ENCODE assay signal across 17 cellular contexts in the genomic region with DNA sequence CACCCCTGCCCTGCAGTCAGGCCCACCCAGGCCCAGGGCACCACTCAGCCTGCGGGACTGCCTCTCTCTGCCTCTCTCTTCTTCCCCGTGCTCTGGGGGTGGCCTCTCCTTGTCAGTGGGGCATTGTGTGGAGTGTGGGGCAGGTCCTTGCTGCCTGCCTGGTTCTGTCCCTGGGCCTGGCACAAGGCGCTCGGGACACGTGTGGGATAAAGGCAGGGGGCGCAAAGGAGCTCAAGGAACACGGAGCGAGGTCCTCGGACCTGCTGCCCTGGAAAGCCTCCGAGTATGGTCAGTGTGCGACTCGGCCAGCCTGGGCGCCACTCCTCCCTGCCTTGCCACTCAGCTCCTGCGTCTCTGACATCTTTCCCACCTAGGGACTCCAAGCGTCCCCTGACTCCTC.
A peak's percentile ranks its signal among the peaks of the same experiment; 100 is the strongest.
DNase-seq lines count a peak whose midpoint lies in the region; ATAC-seq, FAIRE-seq and TF ChIP-seq lines count a peak whose summit lies in the region.
"Had no signal": no experiment of that assay in that cellular context is flagged by ENCODE, and none has a peak within 500 bp of the region (broad histone marks: within the 10 kb centered on the region; RNA-seq: fewer than 3 reads in every experiment).

No MANE protein-coding gene starts in this region.

- H3K4me1 ChIP-seq in DND-41 (ENCODE audit: insufficient read depth, low read length) (no peaks in the 10 kb centered on the region), HepG2 (ENCODE audit: insufficient read depth, low read length) (no peaks in the 10 kb centered on the region), psoas muscle (no peaks in the 10 kb centered on the region)
- H3K4me1 ChIP-seq: A549 had no signal

- in situ Hi-C loops in HepG2 (cut with HindIII; ENCODE audit: extremely low pct_ligation_motif_present, low pct_unique_long_range_greater_than_20kb), result no loop called here

- H3K36me3 ChIP-seq in DND-41 (ENCODE audit: insufficient read depth, low read length) (peaks cover 99% of the 10 kb centered on the region), HepG2 (replicated peaks in 1 of 2; ENCODE audit: control insufficient read depth in 1 of 2, insufficient read depth in 2 of 2, low read length in 2 of 2) (peaks cover 19 to 72% of the 10 kb centered on the region in 2 experiments), psoas muscle (ENCODE audit: insufficient read depth in 1 of 2, low read depth in 1 of 2) (peaks cover 6 to 97% of the 10 kb centered on the region in 2 donors)

- TF ChIP-seq POLR2A in HepG2 (IDR thresholded peaks at IDR 0.05; ENCODE audit: insufficient read depth in 1 of 2, low read depth in 2 of 2, low read length in 2 of 2), result no peak

- peaks cover 71% of the 10 kb centered on the region for H3K36me3 Mint-ChIP-seq in activated T-helper 2 cell treated with anti-CD3 and anti-CD28 coated beads, Interferon-gamma antibody, Interleukin-2, Interleukin-4, amounts not matched to agents 10 μg/mL and 5 μg/mL and 100 μg/mL, durations not matched to agents 14 hours and 24 hours and 36 hours (ENCODE audit: low read depth)
- peaks cover 14% of the 10 kb centered on the region for H3K36me3 Mint-ChIP-seq in HFFc6 (ENCODE audit: low read depth)

- DNase-seq in DND-41 (no peak), HepG2 (ENCODE audit: low spot score) (no peak), psoas muscle (peak; percentile 14 to 32), HCEC 1CT (no peak), HFFc6 (no peak), DMS79 treated with DMSO at 0.1 percent for 48 hours (lab: John Stamatoyannopoulos, UW) (no peak)
- no peak for DNase-seq in activated T-helper 2 cell treated with anti-CD3 and anti-CD28 coated beads, Interferon-gamma antibody, Interleukin-2, Interleukin-4, amounts not matched to agents 10 μg/mL and 5 μg/mL and 100 μg/mL, durations not matched to agents 14 hours and 24 hours and 36 hours (ENCODE audit: low spot score)
- DNase-seq: COR-L47, DMS153, MG63, NCI-H1092 treated with DMSO at 0.1 percent for 48 hours, NCI-H1694 treated with DMSO at 0.1 percent for 48 hours, NCI-H748 treated with DMSO at 0.1 percent for 48 hours had no signal

- no peak overlapping the region for H2AFZ ChIP-seq in DND-41 (ENCODE audit: low read depth, low read length)
- no peak overlapping the region for H2AFZ ChIP-seq in HepG2 (ENCODE audit: low read length)

- TF ChIP-seq RAD21 in HepG2 (CRISPR knock-in tag; IDR thresholded peaks at IDR 0.05), result no peak

- CTCF ChIA-PET in HepG2 (lab: Yijun Ruan, JAX; ENCODE audit: low intra/inter-chr PET ratio, low total read pairs), result no interaction called here

- no peaks in the 10 kb centered on the region for H3K27me3 ChIP-seq in DND-41 (ENCODE audit: insufficient read depth, low read length, poor library complexity)
- H3K27me3 ChIP-seq in HepG2 (ENCODE audit: control insufficient read depth in 1 of 2, insufficient read depth in 2 of 2, low read length in 2 of 2), result no peaks in the 10 kb centered on the region
- H3K27me3 ChIP-seq in psoas muscle (ENCODE audit: insufficient read depth in 3 of 3, low read length in 2 of 3), result no peaks in the 10 kb centered on the region
- H3K27me3 ChIP-seq: MG63 had no signal

- H3K4me3 ChIP-seq in DND-41 (ENCODE audit: low read depth in 1 of 2, low read length in 2 of 2) (no peak overlapping the region), HepG2 (replicated peaks in 1 of 3; ENCODE audit: insufficient read depth in 1 of 3, low read depth in 2 of 3, low read length in 3 of 3) (no peak overlapping the region), psoas muscle (no peak overlapping the region)
- H3K4me3 ChIP-seq: A549, MG63 had no signal

- POLR2A ChIA-PET in HepG2 (lab: Yijun Ruan, JAX), result no interaction called here

- WGBS in HepG2 (ENCODE audit: low lambda C conversion rate), result 94% methylated on average over 15 of the region's 15 CpGs
- 85 to 88% (median 88%) methylated on average over 15 of the region's 15 CpGs for WGBS in psoas muscle, 3 donors

- H3K9me3 ChIP-seq in DND-41 (ENCODE audit: insufficient read depth, low read length, severe bottlenecking) (no peaks in the 10 kb centered on the region), HepG2 (ENCODE audit: low read length) (no peaks in the 10 kb centered on the region), psoas muscle (no peaks in the 10 kb centered on the region)
- H3K9me3 ChIP-seq: A549, MG63 had no signal

- H3K4me1 Mint-ChIP-seq in activated T-helper 2 cell treated with anti-CD3 and anti-CD28 coated beads, Interferon-gamma antibody, Interleukin-2, Interleukin-4, amounts not matched to agents 10 μg/mL and 5 μg/mL and 100 μg/mL, durations not matched to agents 14 hours and 24 hours and 36 hours (ENCODE audit: low read depth), result peaks cover 3% of the 10 kb centered on the region
- no peaks in the 10 kb centered on the region for H3K4me1 Mint-ChIP-seq in HFFc6 (ENCODE audit: low read depth)

- H4K20me1 ChIP-seq in DND-41 (ENCODE audit: insufficient read depth, low read length) (peaks cover 80% of the 10 kb centered on the region), HepG2 (ENCODE audit: insufficient read depth, low read length) (peaks cover 1% of the 10 kb centered on the region; the same call in 1 of the 2 replicates)

- no peaks in the 10 kb centered on the region for H3K27me3 Mint-ChIP-seq in activated T-helper 2 cell treated with anti-CD3 and anti-CD28 coated beads, Interferon-gamma antibody, Interleukin-2, Interleukin-4, amounts not matched to agents 10 μg/mL and 5 μg/mL and 100 μg/mL, durations not matched to agents 14 hours and 24 hours and 36 hours (ENCODE audit: low read depth)
- no peaks in the 10 kb centered on the region; the same call in 1 of the 2 replicates for H3K27me3 Mint-ChIP-seq in HFFc6 (ENCODE audit: insufficient read depth)

- H3K9ac ChIP-seq in DND-41 (ENCODE audit: low read depth, low read length) (no peak overlapping the region), HepG2 (ENCODE audit: insufficient read depth, low read depth, low read length) (no peak overlapping the region)
- H3K9ac ChIP-seq: KMS-11 had no signal

- no peak overlapping the region for H3K27ac Mint-ChIP-seq in activated T-helper 2 cell treated with anti-CD3 and anti-CD28 coated beads, Interferon-gamma antibody, Interleukin-2, Interleukin-4, amounts not matched to agents 10 μg/mL and 5 μg/mL and 100 μg/mL, durations not matched to agents 14 hours and 24 hours and 36 hours
- H3K27ac Mint-ChIP-seq in HFFc6, result no peak overlapping the region

- H3K79me2 ChIP-seq in DND-41 (ENCODE audit: insufficient read depth, low read length) (peaks cover 90% of the 10 kb centered on the region), HepG2 (ENCODE audit: insufficient read depth, low read length) (no peaks in the 10 kb centered on the region)

- TF ChIP-seq EP300 in HepG2 (IDR thresholded peaks at IDR 0.05; ENCODE audit: low read depth in 2 of 2, low read length in 2 of 2), result no peak
- TF ChIP-seq EP300 in HepG2 (CRISPR knock-in tag; IDR thresholded peaks at IDR 0.05; ENCODE audit: borderline replicate concordance), result no peak

- no peaks in the 10 kb centered on the region for H3K9me3 Mint-ChIP-seq in activated T-helper 2 cell treated with anti-CD3 and anti-CD28 coated beads, Interferon-gamma antibody, Interleukin-2, Interleukin-4, amounts not matched to agents 10 μg/mL and 5 μg/mL and 100 μg/mL, durations not matched to agents 14 hours and 24 hours and 36 hours
- H3K9me3 Mint-ChIP-seq in HFFc6, result no peaks in the 10 kb centered on the region

- FAIRE-seq in HepG2 (lab: Jason Lieb, UNC), result no peak
- FAIRE-seq: A549 had no signal

- intact Hi-C loops in HepG2 (cut with micrococcal nuclease; ENCODE audit: unreplicated experiment) (no loop called here), psoas muscle (cut with DNase I) (no loop called here)
- intact Hi-C loops in activated T-helper 2 cell treated with anti-CD3 and anti-CD28 coated beads, Interferon-gamma antibody, Interleukin-2, Interleukin-4, amounts not matched to agents 10 μg/mL and 5 μg/mL and 100 μg/mL, durations not matched to agents 14 hours and 24 hours and 36 hours (cut with micrococcal nuclease), result no loop called here

- H3K4me2 ChIP-seq in DND-41 (ENCODE audit: insufficient read depth, low read length) (no peak overlapping the region), HepG2 (ENCODE audit: low read depth, low read length) (no peak overlapping the region)
- H3K4me2 ChIP-seq: A549, KMS-11 had no signal

- H3K4me3 Mint-ChIP-seq in activated T-helper 2 cell treated with anti-CD3 and anti-CD28 coated beads, Interferon-gamma antibody, Interleukin-2, Interleukin-4, amounts not matched to agents 10 μg/mL and 5 μg/mL and 100 μg/mL, durations not matched to agents 14 hours and 24 hours and 36 hours (ENCODE audit: low read depth), result no peak overlapping the region
- H3K4me3 Mint-ChIP-seq in HFFc6, result no peak overlapping the region

- no TSS peak for BruUV-seq in HepG2 (replicated peaks; lab: Mats Ljungman, UMichigan)

- no peak overlapping the region for H3K27ac ChIP-seq in DND-41 (ENCODE audit: low read length)
- H3K27ac ChIP-seq in angular gyrus (ENCODE audit: low read depth, low read length), result peak overlapping the region; percentile 33
- H3K27ac ChIP-seq in HepG2 (ENCODE audit: extremely low read length, insufficient read depth, low read length), result no peak overlapping the region
- H3K27ac ChIP-seq in psoas muscle, result no peak overlapping the region
- H3K27ac ChIP-seq: A549, C4-2B, KMS-11 had no signal

- TF ChIP-seq CTCF in DND-41 (IDR thresholded peaks at IDR 0.05; ENCODE audit: borderline replicate concordance, extremely low read depth, low read length, poor library complexity, severe bottlenecking) (no peak), HepG2 (CRISPR knock-in tag; IDR thresholded peaks at IDR 0.05) (no peak; the same call in 1 of the 2 replicates), psoas muscle (IDR thresholded peaks at IDR 0.05) (no peak), HFFc6 (IDR thresholded peaks at IDR 0.05) (no peak)

- ATAC-seq in DND-41 (ENCODE audit: insufficient read depth, low read depth), result 0 out of 3 replicates have a peak, but pooled peaks have one; percentile 8
- no peak for ATAC-seq in HepG2
- ATAC-seq in psoas muscle, result peak in 3 of 4 donors; percentile 4 to 16 (median 11)

TF ChIP-seq in HepG2, 621 proteins besides CTCF, POLR2A, EP300 and RAD21:
- peak; percentile 30 for TF ChIP-seq AGO2 (optimal IDR thresholded peaks at IDR 0.05; ENCODE audit: low read depth, low read length)
- no peak for TF ChIP-seq RBFOX2 (IDR thresholded peaks at IDR 0.05; ENCODE audit: low read depth, low read length)
- no peak for TF ChIP-seq YEATS4 (CRISPR knock-in tag; IDR thresholded peaks at IDR 0.05; ENCODE audit: borderline replicate concordance)
TF ChIP-seq in HepG2: peak in this region for 1.

Comparison
In these comparisons a context has a peak if more than half of its experiments do, and no peak if none do; other contexts are left out.
1. DNase-seq: peak in psoas muscle (2 of 2); none in DND-41 (single experiment), HepG2 (single experiment), HCEC 1CT (single experiment), activated T-helper 2 cell treated with anti-CD3 and anti-CD28 coated beads, Interferon-gamma antibody, Interleukin-2, Interleukin-4, amounts not matched to agents 10 μg/mL and 5 μg/mL and 100 μg/mL, durations not matched to agents 14 hours and 24 hours and 36 hours (single experiment), HFFc6 (single experiment) and DMS79 treated with DMSO at 0.1 percent for 48 hours (single experiment).